In the genomic region with DNA sequence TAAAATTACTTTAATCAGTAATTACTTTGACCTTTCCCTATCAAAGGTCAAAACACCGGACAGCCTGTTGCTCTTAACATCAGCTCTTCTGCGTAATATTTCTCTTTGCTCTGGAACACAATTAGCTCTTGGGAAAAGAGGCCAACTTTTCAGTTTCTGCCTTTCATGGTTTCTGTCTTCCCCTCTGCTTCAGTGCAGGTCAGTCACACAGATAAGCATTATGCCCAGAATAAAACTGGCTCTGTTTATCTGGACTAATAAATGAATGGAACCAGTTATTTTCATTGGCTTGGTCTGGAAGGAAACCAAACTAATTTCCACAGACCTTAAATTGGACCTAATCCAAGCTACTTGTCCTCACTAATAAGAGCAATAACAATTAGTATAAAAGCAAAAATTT, we compare ENCODE assay signal across 1 cellular context.
TF ChIP-seq lines count a peak whose summit lies in the region.

No MANE protein-coding gene starts in this region.

TF ChIP-seq in SK-N-SH, 30 proteins besides CTCF, POLR2A, EP300 and RAD21 (continued from another document):
- TF ChIP-seq, protein P1, sequence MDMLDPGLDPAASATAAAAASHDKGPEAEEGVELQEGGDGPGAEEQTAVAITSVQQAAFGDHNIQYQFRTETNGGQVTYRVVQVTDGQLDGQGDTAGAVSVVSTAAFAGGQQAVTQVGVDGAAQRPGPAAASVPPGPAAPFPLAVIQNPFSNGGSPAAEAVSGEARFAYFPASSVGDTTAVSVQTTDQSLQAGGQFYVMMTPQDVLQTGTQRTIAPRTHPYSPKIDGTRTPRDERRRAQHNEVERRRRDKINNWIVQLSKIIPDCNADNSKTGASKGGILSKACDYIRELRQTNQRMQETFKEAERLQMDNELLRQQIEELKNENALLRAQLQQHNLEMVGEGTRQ (IDR thresholded peaks at IDR 0.05; ENCODE audit: borderline replicate concordance, low read depth, low read length), result no peak
- TF ChIP-seq SMC3 (IDR thresholded peaks at IDR 0.05; ENCODE audit: low read depth, low read length) (no peak), MXI1 (IDR thresholded peaks at IDR 0.05; ENCODE audit: low read depth, low read length) (no peak)
- TF ChIP-seq, protein P2, sequence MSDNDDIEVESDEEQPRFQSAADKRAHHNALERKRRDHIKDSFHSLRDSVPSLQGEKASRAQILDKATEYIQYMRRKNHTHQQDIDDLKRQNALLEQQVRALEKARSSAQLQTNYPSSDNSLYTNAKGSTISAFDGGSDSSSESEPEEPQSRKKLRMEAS (IDR thresholded peaks at IDR 0.05; ENCODE audit: low read depth), result no peak
- TF ChIP-seq, protein P3, sequence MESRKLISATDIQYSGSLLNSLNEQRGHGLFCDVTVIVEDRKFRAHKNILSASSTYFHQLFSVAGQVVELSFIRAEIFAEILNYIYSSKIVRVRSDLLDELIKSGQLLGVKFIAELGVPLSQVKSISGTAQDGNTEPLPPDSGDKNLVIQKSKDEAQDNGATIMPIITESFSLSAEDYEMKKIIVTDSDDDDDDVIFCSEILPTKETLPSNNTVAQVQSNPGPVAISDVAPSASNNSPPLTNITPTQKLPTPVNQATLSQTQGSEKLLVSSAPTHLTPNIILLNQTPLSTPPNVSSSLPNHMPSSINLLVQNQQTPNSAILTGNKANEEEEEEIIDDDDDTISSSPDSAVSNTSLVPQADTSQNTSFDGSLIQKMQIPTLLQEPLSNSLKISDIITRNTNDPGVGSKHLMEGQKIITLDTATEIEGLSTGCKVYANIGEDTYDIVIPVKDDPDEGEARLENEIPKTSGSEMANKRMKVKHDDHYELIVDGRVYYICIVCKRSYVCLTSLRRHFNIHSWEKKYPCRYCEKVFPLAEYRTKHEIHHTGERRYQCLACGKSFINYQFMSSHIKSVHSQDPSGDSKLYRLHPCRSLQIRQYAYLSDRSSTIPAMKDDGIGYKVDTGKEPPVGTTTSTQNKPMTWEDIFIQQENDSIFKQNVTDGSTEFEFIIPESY (IDR thresholded peaks at IDR 0.05; ENCODE audit: borderline replicate concordance, low read depth), result no peak
- TF ChIP-seq, protein P4, sequence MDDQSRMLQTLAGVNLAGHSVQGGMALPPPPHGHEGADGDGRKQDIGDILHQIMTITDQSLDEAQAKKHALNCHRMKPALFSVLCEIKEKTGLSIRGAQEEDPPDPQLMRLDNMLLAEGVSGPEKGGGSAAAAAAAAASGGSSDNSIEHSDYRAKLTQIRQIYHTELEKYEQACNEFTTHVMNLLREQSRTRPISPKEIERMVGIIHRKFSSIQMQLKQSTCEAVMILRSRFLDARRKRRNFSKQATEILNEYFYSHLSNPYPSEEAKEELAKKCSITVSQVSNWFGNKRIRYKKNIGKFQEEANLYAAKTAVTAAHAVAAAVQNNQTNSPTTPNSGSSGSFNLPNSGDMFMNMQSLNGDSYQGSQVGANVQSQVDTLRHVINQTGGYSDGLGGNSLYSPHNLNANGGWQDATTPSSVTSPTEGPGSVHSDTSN (IDR thresholded peaks at IDR 0.05), result no peak
